In genomic region chr1:228142616-228143203, GRCh38 we compare ENCODE assay signal across 1 cellular context.
TF ChIP-seq lines count a peak whose summit lies in the region.

No MANE protein-coding gene starts in this region.

TF ChIP-seq in K562, 482 proteins besides CTCF, POLR2A, EP300 and RAD21:
- TF ChIP-seq FOXP1 (CRISPR knock-in tag; IDR thresholded peaks at IDR 0.05) (no peak), ZBTB34 (CRISPR knock-in tag; IDR thresholded peaks at IDR 0.05) (no peak), ZFPM2 (CRISPR knock-in tag; IDR thresholded peaks at IDR 0.05) (no peak), POLR2H (tag; IDR thresholded peaks at IDR 0.05; ENCODE audit: low read depth) (no peak)
